Comparison of ENCODE assay signal across 1 cellular context in the genomic region with DNA sequence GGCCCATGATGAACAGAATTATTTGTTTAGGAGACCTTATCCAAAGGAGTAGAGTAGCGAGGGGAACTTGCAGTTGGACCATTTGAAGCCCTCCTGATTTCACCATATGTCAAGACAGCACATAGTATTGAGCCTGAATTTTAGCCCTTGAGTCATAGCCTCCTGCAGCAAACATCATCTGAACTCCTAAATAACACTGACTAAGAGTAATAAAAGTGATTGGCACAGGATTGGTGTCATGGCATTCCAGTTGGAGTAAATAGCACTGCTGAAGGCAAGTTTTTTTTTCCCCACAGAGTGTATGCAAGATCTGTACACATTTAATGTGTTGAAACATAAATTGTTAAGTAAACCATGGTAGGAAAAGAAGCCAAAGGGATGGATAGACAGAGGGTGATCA.
TF ChIP-seq lines count a peak whose summit lies in the region.

No MANE protein-coding gene starts in this region.

TF ChIP-seq in GM23338, 12 proteins besides CTCF, POLR2A, EP300 and RAD21 (continued from another document):
- no peak for TF ChIP-seq JUNB (IDR thresholded peaks at IDR 0.05; ENCODE audit: unreplicated experiment)
- TF ChIP-seq ZNF462 (CRISPR knock-in tag; IDR thresholded peaks at IDR 0.05): no peak
- TF ChIP-seq ZNF331 (CRISPR knock-in tag; IDR thresholded peaks at IDR 0.05; ENCODE audit: low read depth): no peak
